In the genomic region with DNA sequence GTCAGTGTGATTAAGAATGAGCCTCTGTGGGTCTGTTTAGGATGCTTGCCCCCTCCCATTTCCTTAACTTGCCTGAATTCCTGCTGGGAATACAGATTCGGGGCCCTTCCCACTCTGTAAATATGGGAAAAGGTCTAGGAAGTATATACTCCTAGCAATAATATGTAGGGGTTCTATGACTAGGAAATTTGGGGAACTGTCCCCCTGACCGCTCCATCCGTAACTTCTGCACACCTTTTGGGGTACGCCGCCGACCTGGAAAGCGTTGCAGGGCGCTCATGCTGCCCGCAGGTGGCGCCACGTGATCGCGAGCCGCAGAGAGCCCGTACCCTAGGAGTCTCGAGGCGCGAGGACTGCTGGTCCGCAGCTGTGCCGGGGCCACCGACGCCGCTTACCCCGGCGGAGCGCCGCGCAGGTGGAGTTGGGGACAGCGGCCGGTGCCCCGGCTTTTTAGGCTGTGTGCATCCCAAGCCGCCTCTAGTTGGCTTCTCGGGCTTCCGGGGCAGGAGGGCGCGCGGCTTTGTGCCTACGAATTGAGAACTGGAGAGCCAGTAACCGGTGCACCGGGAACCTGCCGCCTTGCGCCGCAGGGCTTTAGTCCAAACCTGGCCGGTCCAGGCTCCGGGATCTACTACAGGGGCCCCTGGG, we compare ENCODE assay signal across 8 cellular contexts. TPM values are rescaled to one million over a fixed set of nuclear protein-coding genes. Genes with fewer than 3 reads are reported as not detected.
A peak's percentile ranks its signal among the peaks of the same experiment; 100 is the strongest.
DNase-seq lines count a peak whose midpoint lies in the region; ATAC-seq lines count a peak whose summit lies in the region.

No MANE protein-coding gene starts in this region.

- H3K4me2 ChIP-seq in mesenchymal stem cell (ENCODE audit: low read length, poor library complexity, severe bottlenecking), result peak overlapping the region; percentile 96

- H2BK120ac ChIP-seq in mesenchymal stem cell (ENCODE audit: low read depth, low read length), result no peak overlapping the region

- H4K8ac ChIP-seq in mesenchymal stem cell (ENCODE audit: low read length), result no peak overlapping the region

- no peak overlapping the region for H3K23ac ChIP-seq in mesenchymal stem cell (ENCODE audit: low read length in 2 of 2)

- peak overlapping the region; percentile 84 for H3K9ac ChIP-seq in mesenchymal stem cell (ENCODE audit: low read length)

- H3K9me3 ChIP-seq in mesenchymal stem cell (ENCODE audit: control insufficient read depth, low read length), result no peaks in the 10 kb centered on the region

- no peaks in the 10 kb centered on the region for H3K36me3 ChIP-seq in mesenchymal stem cell (ENCODE audit: control insufficient read depth in 1 of 2, insufficient read depth in 2 of 2, low read depth in 1 of 2, low read length in 2 of 2)

- H3K27me3 ChIP-seq in mesenchymal stem cell (ENCODE audit: control insufficient read depth in 1 of 2, insufficient read depth in 1 of 2, low read length in 2 of 2), result peaks cover 8 to 13% of the 10 kb centered on the region in 2 experiments

- peak overlapping the region; percentile 72 for H2AFZ ChIP-seq in mesenchymal stem cell (ENCODE audit: low read depth, low read length)

- peaks cover 9% of the 10 kb centered on the region for H3K79me1 ChIP-seq in mesenchymal stem cell (replicated peaks; ENCODE audit: low read length, poor library complexity, severe bottlenecking)

- peak overlapping the region; percentile 60 to 93 for H3K4me3 ChIP-seq in mesenchymal stem cell (ENCODE audit: insufficient read depth in 1 of 2, low read depth in 1 of 2, low read length in 2 of 2)

- H3K4ac ChIP-seq in mesenchymal stem cell (ENCODE audit: low read depth in 1 of 2, low read length in 2 of 2), result no peak overlapping the region

- peaks cover 14% of the 10 kb centered on the region for H3K4me1 ChIP-seq in mesenchymal stem cell (ENCODE audit: control insufficient read depth, insufficient read depth, low read depth, low read length)

- H2BK15ac ChIP-seq in mesenchymal stem cell (ENCODE audit: low read depth, poor library complexity, severe bottlenecking), result no peak overlapping the region

- no peak overlapping the region for H2BK5ac ChIP-seq in mesenchymal stem cell (ENCODE audit: low read depth, low read length, poor library complexity, severe bottlenecking)

- no peak overlapping the region for H2BK12ac ChIP-seq in mesenchymal stem cell (ENCODE audit: low read length in 2 of 2)

- peak overlapping the region; percentile 33 for H3K27ac ChIP-seq in mesenchymal stem cell (ENCODE audit: low read length, poor library complexity, severe bottlenecking)

- H4K91ac ChIP-seq in mesenchymal stem cell (ENCODE audit: low read length), result no peak overlapping the region

- peak; percentile 18 for ATAC-seq in GM18520 (IDR thresholded peaks at IDR 0.05; ENCODE audit: unreplicated experiment)
- ATAC-seq in HG03097 (IDR thresholded peaks at IDR 0.05; ENCODE audit: low FRiP score, unreplicated experiment), result peak; percentile 45

- no peak overlapping the region for H3K18ac ChIP-seq in mesenchymal stem cell (ENCODE audit: low read depth in 1 of 2, low read length in 2 of 2)

- WGBS in mesenchymal stem cell, result 3% methylated on average over 44 of the region's 45 CpGs

- no peak overlapping the region for H2AK5ac ChIP-seq in mesenchymal stem cell (ENCODE audit: low read length, severe bottlenecking)

- in situ Hi-C loops in ACHN (cut with HindIII; ENCODE audit: low pct_ligation_motif_present, low pct_unique_long_range_greater_than_20kb, low sequenced_read_pairs), result no loop called here

- peak; percentile 75 for DNase-seq in ACHN
- peak; percentile 86 for DNase-seq in NCI-H510A treated with DMSO at 0.1 percent for 48 hours (lab: John Stamatoyannopoulos, UW)
- peak; percentile 65 to 68 for DNase-seq in activated CD8-positive, alpha-beta memory T cell treated with anti-CD3 and anti-CD28 coated beads for 1 hour (ENCODE audit: extremely low read depth in 1 of 2, low read depth in 1 of 2)
- peak; percentile 75 for DNase-seq in effector CD8-positive, alpha-beta T cell (lab: John Stamatoyannopoulos, UW)
- DNase-seq in mesenchymal stem cell, result peak; percentile 79
- peak; percentile 63 to 71 (median 68) for DNase-seq in stimulated activated CD4-positive, alpha-beta T cell treated with anti-CD3 and anti-CD28 coated beads, TNF-alpha, amount 100 ng/mL, for 4 hours (ENCODE audit: low read depth in 3 of 3)

- no peak overlapping the region for H3K14ac ChIP-seq in mesenchymal stem cell (ENCODE audit: low read length in 2 of 2)

RNA-seq across cellular contexts. Expression of a gene that starts 0.7 kb away (rescaled TPM):
- polyA plus RNA-seq in mesenchymal stem cell (2013, experiment 1 of 2), result 12.4 TPM
- 11.7 TPM for polyA plus RNA-seq in mesenchymal stem cell (2013, experiment 2 of 2)

RNA-seq across cellular contexts. Expression of a gene that starts 48.2 kb away (rescaled TPM):
- 2.8 TPM for polyA plus RNA-seq in mesenchymal stem cell (2013, experiment 1 of 2)
- 2.6 TPM for polyA plus RNA-seq in mesenchymal stem cell (2013, experiment 2 of 2)

Comparison
In these comparisons a context has a peak if more than half of its experiments do, and no peak if none do; other contexts are left out.
1. Peak in every context shown above with its lines: DNase-seq, ATAC-seq, H3K4me3 ChIP-seq and H3K27ac ChIP-seq.